Comparison of ENCODE assay signal across 34 cellular contexts in the genomic region with DNA sequence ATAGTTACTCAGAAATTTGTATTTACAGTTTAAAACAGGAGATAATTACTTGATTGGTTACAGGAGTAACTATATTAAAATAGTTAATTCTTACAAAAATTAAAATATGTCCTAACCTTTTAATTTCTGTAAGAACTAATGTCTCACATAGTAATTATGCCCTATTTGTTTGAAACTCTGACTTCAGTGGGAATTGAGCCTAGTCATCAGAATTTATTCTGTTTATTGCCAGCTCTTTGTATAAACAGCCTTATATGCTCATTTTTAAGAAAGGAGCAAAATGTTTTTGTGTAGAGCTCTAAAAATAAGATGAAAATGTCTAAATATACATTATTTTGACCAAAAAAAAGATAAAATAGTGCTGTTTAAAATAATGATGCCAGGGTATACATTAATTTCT.
"Had no signal": no experiment of that assay in that cellular context is flagged by ENCODE, and none has a peak within 500 bp of the region (broad histone marks: within the 10 kb centered on the region; RNA-seq: fewer than 3 reads in every experiment).

No MANE protein-coding gene starts in this region.

- FAIRE-seq: astrocyte, TTC549 had no signal

- H3K9me3 ChIP-seq: adrenal gland, breast epithelium had no signal

- H3K4me1 ChIP-seq: adrenal gland, body of pancreas, breast epithelium had no signal

- H3K27ac ChIP-seq: adrenal gland, body of pancreas, brain microvascular endothelial cell, breast epithelium, VCaP had no signal

- DNase-seq: activated B cell treated with CpG ODN at 0.5 μM for 24 hours; activated CD4-positive, alpha-beta memory T cell treated with anti-CD3 and anti-CD28 coated beads for 36 hours; activated CD4-positive, alpha-beta T cell treated with anti-CD3 and anti-CD28 coated beads for 4 hours; activated CD4-positive, alpha-beta T cell treated with anti-CD3 and anti-CD28 coated beads, Interleukin-2, amount 10 ng/mL, durations not matched to agents 24 days and 14 days; activated CD4-positive, alpha-beta T cell treated with anti-CD3 and anti-CD28 coated beads, Interleukin-2, amount 50 U/mL, for 1 hour; activated CD4-positive, alpha-beta T cell treated with anti-CD3 and anti-CD28 coated beads, Interleukin-2, amount 50 U/mL, for 4 hours; activated CD4-positive, CD25-positive, alpha-beta regulatory T cell treated with anti-CD3 and anti-CD28 coated beads, Interleukin-2, amount 50 U/mL, for 72 hours; activated CD8-positive, alpha-beta memory T cell treated with anti-CD3 and anti-CD28 coated beads, Interleukin-2, amount 50 U/mL, for 4 hours; activated CD8-positive, alpha-beta T cell treated with anti-CD3 and anti-CD28 coated beads for 36 hours; activated effector memory CD4-positive, alpha-beta T cell treated with anti-CD3 and anti-CD28 coated beads, Interleukin-2, amount 50 U/mL, for 16 hours; activated gamma-delta T cell treated with Interleukin-2 at 50 U/mL for 16 hours; activated naive CD4-positive, alpha-beta T cell; activated naive CD4-positive, alpha-beta T cell treated with anti-CD3 and anti-CD28 coated beads for 36 hours; activated naive CD4-positive, alpha-beta T cell treated with anti-CD3 and anti-CD28 coated beads, Interleukin-2, amount 50 U/mL, for 16 hours; activated naive CD8-positive, alpha-beta T cell treated with anti-CD3 and anti-CD28 coated beads for 36 hours; activated T-cell treated with anti-CD3 and anti-CD28 coated beads for 4 hours; activated T-cell treated with anti-CD3 and anti-CD28 coated beads, Interleukin-2, amount 50 U/mL, for 1 hour; activated T-cell treated with anti-CD3 and anti-CD28 coated beads, Interleukin-2, amount 50 U/mL, for 4 hours; activated T-cell treated with anti-CD3 and anti-CD28 coated beads, Interleukin-2, amount 50 U/mL, for 72 hours; adrenal gland; amniotic stem cell; aorta; body of pancreas; brain microvascular endothelial cell; central memory CD4-positive, alpha-beta T cell; T-helper 1 cell; T-helper 2 cell; T-helper 9 cell had no signal

- H3K4me3 ChIP-seq: adrenal gland, body of pancreas, breast epithelium had no signal

- ATAC-seq: activated CD8-positive, alpha-beta T cell treated with anti-CD3 and anti-CD28 coated beads for 36 hours; activated naive CD4-positive, alpha-beta T cell treated with anti-CD3 and anti-CD28 coated beads, Interleukin-2, amount 50 U/mL, for 72 hours; activated T-cell treated with anti-CD3 and anti-CD28 coated beads, Interleukin-2, amount 50 U/mL, for 4 hours; activated T-cell treated with anti-CD3 and anti-CD28 coated beads, Interleukin-2, amount 50 U/mL, for 72 hours; activated T-helper 17 cell treated with anti-CD3 and anti-CD28 coated beads, Interleukin-2, amount 50 U/mL, for 72 hours; body of pancreas had no signal

- H3K27me3 ChIP-seq: adrenal gland, body of pancreas, brain microvascular endothelial cell, breast epithelium had no signal
